In the genomic region with DNA sequence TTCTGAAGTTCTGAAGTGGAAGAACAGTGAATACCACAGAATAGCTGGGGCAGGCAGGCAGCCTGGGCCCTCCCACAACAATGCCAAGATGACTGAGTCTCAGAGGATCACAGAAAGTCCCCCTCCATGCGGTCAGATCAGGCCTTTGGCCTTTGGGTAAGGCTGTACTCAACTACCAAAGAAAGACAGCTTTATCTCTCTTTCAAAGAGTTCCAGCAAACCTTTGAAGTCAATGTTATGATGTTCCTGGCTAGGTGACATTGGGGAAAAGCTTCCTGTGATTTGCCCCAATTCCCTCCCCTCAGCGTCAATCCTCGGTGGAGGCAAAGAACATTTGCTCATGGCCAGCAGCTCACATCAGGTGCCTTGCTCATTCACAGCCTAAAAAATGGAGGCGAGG, we compare ENCODE assay signal across 1 cellular context.
TF ChIP-seq lines count a peak whose summit lies in the region.

No MANE protein-coding gene starts in this region.

TF ChIP-seq in HepG2, 621 proteins besides CTCF, POLR2A, EP300 and RAD21 (continued from another document and continues in another):
- TF ChIP-seq FLYWCH1 (CRISPR knock-in tag; IDR thresholded peaks at IDR 0.05), result no peak
- TF ChIP-seq ATM (IDR thresholded peaks at IDR 0.05; ENCODE audit: borderline replicate concordance), result no peak
- no peak for TF ChIP-seq ZNF550 (CRISPR knock-in tag; IDR thresholded peaks at IDR 0.05; ENCODE audit: borderline replicate concordance)
- TF ChIP-seq ZNF124 (CRISPR knock-in tag; IDR thresholded peaks at IDR 0.05), result no peak
- TF ChIP-seq, protein P1, sequence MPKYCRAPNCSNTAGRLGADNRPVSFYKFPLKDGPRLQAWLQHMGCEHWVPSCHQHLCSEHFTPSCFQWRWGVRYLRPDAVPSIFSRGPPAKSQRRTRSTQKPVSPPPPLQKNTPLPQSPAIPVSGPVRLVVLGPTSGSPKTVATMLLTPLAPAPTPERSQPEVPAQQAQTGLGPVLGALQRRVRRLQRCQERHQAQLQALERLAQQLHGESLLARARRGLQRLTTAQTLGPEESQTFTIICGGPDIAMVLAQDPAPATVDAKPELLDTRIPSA (CRISPR knock-in tag; IDR thresholded peaks at IDR 0.05; ENCODE audit: borderline replicate concordance), result no peak
- TF ChIP-seq, protein P2, sequence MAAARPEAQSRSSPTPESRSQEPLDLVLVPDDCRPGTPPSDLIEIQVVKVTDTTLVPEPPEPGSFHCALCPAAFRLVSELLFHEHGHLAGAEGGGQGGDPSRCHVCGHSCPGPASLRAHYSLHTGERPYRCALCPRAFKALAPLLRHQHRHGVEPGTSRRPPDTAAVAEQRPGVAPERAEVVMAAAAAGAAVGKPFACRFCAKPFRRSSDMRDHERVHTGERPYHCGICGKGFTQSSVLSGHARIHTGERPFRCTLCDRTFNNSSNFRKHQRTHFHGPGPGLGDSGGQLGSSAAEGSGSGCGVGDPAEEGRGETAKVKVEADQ (CRISPR knock-in tag; IDR thresholded peaks at IDR 0.05; ENCODE audit: borderline replicate concordance), result no peak
- TF ChIP-seq, protein P3, sequence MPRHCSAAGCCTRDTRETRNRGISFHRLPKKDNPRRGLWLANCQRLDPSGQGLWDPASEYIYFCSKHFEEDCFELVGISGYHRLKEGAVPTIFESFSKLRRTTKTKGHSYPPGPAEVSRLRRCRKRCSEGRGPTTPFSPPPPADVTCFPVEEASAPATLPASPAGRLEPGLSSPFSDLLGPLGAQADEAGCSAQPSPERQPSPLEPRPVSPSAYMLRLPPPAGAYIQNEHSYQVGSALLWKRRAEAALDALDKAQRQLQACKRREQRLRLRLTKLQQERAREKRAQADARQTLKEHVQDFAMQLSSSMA (CRISPR knock-in tag; IDR thresholded peaks at IDR 0.05), result 0 out of 2 replicates have a peak, but pooled peaks have one; percentile 35
- TF ChIP-seq WIZ (CRISPR knock-in tag; IDR thresholded peaks at IDR 0.05), result no peak
- TF ChIP-seq, protein P4, sequence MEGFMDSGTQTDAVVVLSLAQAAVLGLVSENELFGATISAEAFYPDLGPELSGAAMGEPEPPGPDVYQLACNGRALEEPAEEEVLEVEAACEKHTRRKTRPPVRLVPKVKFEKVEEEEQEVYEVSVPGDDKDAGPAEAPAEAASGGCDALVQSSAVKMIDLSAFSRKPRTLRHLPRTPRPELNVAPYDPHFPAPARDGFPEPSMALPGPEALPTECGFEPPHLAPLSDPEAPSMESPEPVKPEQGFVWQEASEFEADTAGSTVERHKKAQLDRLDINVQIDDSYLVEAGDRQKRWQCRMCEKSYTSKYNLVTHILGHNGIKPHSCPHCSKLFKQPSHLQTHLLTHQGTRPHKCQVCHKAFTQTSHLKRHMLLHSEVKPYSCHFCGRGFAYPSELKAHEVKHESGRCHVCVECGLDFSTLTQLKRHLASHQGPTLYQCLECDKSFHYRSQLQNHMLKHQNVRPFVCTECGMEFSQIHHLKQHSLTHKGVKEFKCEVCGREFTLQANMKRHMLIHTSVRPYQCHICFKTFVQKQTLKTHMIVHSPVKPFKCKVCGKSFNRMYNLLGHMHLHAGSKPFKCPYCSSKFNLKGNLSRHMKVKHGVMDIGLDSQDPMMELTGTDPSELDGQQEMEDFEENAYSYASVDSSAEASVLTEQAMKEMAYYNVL (CRISPR knock-in tag; IDR thresholded peaks at IDR 0.05; ENCODE audit: borderline replicate concordance), result peak; percentile 61; the same call in 1 of the 2 replicates
- TF ChIP-seq NR2F2 (IDR thresholded peaks at IDR 0.05; ENCODE audit: borderline replicate concordance, low read depth), result peak; percentile 57; the same call in 1 of the 2 replicates
- TF ChIP-seq TAF1 (CRISPR knock-in tag; IDR thresholded peaks at IDR 0.05), result no peak; the same call in 1 of the 2 replicates
- no peak for TF ChIP-seq EEA1 (CRISPR knock-in tag; IDR thresholded peaks at IDR 0.05; ENCODE audit: borderline replicate concordance)
- TF ChIP-seq SMAD1 (CRISPR knock-in tag; IDR thresholded peaks at IDR 0.05; ENCODE audit: borderline replicate concordance, low read depth), result no peak
- TF ChIP-seq SUZ12 (IDR thresholded peaks at IDR 0.05; ENCODE audit: low read depth, low read length), result no peak
- TF ChIP-seq, protein P5, sequence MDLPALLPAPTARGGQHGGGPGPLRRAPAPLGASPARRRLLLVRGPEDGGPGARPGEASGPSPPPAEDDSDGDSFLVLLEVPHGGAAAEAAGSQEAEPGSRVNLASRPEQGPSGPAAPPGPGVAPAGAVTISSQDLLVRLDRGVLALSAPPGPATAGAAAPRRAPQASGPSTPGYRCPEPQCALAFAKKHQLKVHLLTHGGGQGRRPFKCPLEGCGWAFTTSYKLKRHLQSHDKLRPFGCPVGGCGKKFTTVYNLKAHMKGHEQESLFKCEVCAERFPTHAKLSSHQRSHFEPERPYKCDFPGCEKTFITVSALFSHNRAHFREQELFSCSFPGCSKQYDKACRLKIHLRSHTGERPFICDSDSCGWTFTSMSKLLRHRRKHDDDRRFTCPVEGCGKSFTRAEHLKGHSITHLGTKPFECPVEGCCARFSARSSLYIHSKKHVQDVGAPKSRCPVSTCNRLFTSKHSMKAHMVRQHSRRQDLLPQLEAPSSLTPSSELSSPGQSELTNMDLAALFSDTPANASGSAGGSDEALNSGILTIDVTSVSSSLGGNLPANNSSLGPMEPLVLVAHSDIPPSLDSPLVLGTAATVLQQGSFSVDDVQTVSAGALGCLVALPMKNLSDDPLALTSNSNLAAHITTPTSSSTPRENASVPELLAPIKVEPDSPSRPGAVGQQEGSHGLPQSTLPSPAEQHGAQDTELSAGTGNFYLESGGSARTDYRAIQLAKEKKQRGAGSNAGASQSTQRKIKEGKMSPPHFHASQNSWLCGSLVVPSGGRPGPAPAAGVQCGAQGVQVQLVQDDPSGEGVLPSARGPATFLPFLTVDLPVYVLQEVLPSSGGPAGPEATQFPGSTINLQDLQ (CRISPR knock-in tag; IDR thresholded peaks at IDR 0.05), result no peak
- TF ChIP-seq ZFP62 (CRISPR knock-in tag; IDR thresholded peaks at IDR 0.05), result no peak
- TF ChIP-seq, protein P6, sequence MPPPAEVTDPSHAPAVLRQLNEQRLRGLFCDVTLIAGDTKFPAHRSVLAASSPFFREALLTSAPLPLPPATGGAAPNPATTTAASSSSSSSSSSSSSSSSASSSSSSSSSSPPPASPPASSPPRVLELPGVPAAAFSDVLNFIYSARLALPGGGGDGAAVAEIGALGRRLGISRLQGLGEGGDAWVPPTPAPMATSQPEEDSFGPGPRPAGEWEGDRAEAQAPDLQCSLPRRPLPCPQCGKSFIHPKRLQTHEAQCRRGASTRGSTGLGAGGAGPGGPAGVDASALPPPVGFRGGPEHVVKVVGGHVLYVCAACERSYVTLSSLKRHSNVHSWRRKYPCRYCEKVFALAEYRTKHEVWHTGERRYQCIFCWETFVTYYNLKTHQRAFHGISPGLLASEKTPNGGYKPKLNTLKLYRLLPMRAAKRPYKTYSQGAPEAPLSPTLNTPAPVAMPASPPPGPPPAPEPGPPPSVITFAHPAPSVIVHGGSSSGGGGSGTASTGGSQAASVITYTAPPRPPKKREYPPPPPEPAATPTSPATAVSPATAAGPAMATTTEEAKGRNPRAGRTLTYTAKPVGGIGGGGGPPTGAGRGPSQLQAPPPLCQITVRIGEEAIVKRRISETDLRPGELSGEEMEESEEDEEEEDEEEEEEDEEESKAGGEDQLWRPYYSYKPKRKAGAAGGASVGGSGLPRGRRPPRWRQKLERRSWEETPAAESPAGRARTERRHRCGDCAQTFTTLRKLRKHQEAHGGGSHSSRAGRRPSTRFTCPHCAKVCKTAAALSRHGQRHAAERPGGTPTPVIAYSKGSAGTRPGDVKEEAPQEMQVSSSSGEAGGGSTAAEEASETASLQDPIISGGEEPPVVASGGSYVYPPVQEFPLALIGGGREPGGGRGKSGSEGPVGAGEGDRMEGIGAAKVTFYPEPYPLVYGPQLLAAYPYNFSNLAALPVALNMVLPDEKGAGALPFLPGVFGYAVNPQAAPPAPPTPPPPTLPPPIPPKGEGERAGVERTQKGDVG (CRISPR knock-in tag; IDR thresholded peaks at IDR 0.05; ENCODE audit: borderline replicate concordance), result no peak
- peak; percentile 80 for TF ChIP-seq NCOA2 (CRISPR knock-in tag; IDR thresholded peaks at IDR 0.05)
- 0 out of 2 replicates have a peak, but pooled peaks have one; percentile 39 for TF ChIP-seq THAP11 (CRISPR knock-in tag; IDR thresholded peaks at IDR 0.05)
- 0 out of 2 replicates have a peak, but pooled peaks have one; percentile 44 for TF ChIP-seq PITX1 (CRISPR knock-in tag; IDR thresholded peaks at IDR 0.05)
- 0 out of 2 replicates have a peak, but pooled peaks have one; percentile 33 for TF ChIP-seq ZNF335 (CRISPR knock-in tag; IDR thresholded peaks at IDR 0.05)
- TF ChIP-seq, protein P7, sequence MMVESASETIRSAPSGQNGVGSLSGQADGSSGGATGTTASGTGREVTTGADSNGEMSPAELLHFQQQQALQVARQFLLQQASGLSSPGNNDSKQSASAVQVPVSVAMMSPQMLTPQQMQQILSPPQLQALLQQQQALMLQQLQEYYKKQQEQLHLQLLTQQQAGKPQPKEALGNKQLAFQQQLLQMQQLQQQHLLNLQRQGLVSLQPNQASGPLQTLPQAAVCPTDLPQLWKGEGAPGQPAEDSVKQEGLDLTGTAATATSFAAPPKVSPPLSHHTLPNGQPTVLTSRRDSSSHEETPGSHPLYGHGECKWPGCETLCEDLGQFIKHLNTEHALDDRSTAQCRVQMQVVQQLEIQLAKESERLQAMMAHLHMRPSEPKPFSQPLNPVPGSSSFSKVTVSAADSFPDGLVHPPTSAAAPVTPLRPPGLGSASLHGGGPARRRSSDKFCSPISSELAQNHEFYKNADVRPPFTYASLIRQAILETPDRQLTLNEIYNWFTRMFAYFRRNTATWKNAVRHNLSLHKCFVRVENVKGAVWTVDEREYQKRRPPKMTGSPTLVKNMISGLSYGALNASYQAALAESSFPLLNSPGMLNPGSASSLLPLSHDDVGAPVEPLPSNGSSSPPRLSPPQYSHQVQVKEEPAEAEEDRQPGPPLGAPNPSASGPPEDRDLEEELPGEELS (CRISPR knock-in tag; IDR thresholded peaks at IDR 0.05), result peak; percentile 34
- TF ChIP-seq ERF (CRISPR knock-in tag; IDR thresholded peaks at IDR 0.05), result peak; percentile 75
- TF ChIP-seq, protein P8, sequence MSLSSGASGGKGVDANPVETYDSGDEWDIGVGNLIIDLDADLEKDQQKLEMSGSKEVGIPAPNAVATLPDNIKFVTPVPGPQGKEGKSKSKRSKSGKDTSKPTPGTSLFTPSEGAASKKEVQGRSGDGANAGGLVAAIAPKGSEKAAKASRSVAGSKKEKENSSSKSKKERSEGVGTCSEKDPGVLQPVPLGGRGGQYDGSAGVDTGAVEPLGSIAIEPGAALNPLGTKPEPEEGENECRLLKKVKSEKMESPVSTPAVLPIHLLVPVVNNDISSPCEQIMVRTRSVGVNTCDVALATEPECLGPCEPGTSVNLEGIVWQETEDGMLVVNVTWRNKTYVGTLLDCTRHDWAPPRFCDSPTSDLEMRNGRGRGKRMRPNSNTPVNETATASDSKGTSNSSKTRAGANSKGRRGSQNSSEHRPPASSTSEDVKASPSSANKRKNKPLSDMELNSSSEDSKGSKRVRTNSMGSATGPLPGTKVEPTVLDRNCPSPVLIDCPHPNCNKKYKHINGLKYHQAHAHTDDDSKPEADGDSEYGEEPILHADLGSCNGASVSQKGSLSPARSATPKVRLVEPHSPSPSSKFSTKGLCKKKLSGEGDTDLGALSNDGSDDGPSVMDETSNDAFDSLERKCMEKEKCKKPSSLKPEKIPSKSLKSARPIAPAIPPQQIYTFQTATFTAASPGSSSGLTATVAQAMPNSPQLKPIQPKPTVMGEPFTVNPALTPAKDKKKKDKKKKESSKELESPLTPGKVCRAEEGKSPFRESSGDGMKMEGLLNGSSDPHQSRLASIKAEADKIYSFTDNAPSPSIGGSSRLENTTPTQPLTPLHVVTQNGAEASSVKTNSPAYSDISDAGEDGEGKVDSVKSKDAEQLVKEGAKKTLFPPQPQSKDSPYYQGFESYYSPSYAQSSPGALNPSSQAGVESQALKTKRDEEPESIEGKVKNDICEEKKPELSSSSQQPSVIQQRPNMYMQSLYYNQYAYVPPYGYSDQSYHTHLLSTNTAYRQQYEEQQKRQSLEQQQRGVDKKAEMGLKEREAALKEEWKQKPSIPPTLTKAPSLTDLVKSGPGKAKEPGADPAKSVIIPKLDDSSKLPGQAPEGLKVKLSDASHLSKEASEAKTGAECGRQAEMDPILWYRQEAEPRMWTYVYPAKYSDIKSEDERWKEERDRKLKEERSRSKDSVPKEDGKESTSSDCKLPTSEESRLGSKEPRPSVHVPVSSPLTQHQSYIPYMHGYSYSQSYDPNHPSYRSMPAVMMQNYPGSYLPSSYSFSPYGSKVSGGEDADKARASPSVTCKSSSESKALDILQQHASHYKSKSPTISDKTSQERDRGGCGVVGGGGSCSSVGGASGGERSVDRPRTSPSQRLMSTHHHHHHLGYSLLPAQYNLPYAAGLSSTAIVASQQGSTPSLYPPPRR (CRISPR knock-in tag; IDR thresholded peaks at IDR 0.05; ENCODE audit: borderline replicate concordance), result no peak; the same call in 1 of the 2 replicates
- TF ChIP-seq, protein P9, sequence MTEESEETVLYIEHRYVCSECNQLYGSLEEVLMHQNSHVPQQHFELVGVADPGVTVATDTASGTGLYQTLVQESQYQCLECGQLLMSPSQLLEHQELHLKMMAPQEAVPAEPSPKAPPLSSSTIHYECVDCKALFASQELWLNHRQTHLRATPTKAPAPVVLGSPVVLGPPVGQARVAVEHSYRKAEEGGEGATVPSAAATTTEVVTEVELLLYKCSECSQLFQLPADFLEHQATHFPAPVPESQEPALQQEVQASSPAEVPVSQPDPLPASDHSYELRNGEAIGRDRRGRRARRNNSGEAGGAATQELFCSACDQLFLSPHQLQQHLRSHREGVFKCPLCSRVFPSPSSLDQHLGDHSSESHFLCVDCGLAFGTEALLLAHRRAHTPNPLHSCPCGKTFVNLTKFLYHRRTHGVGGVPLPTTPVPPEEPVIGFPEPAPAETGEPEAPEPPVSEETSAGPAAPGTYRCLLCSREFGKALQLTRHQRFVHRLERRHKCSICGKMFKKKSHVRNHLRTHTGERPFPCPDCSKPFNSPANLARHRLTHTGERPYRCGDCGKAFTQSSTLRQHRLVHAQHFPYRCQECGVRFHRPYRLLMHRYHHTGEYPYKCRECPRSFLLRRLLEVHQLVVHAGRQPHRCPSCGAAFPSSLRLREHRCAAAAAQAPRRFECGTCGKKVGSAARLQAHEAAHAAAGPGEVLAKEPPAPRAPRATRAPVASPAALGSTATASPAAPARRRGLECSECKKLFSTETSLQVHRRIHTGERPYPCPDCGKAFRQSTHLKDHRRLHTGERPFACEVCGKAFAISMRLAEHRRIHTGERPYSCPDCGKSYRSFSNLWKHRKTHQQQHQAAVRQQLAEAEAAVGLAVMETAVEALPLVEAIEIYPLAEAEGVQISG (CRISPR knock-in tag; IDR thresholded peaks at IDR 0.05), result 0 out of 2 replicates have a peak, but pooled peaks have one; percentile 16
- no peak for TF ChIP-seq ZNF7 (CRISPR knock-in tag; IDR thresholded peaks at IDR 0.05)
- TF ChIP-seq CREM (IDR thresholded peaks at IDR 0.05), result peak; percentile 63; the same call in 1 of the 2 replicates
- no peak for TF ChIP-seq CREM (CRISPR knock-in tag; IDR thresholded peaks at IDR 0.05)
- peak; percentile 61; the same call in 1 of the 2 replicates for TF ChIP-seq ZFY (CRISPR knock-in tag; IDR thresholded peaks at IDR 0.05)
- TF ChIP-seq ZNF350 (CRISPR knock-in tag; IDR thresholded peaks at IDR 0.05; ENCODE audit: borderline replicate concordance, low read depth), result 0 out of 2 replicates have a peak, but pooled peaks have one; percentile 22
- peak; percentile 67 for TF ChIP-seq RCOR2 (CRISPR knock-in tag; IDR thresholded peaks at IDR 0.05)
- 0 out of 2 replicates have a peak, but pooled peaks have one; percentile 27 for TF ChIP-seq ZMAT3 (CRISPR knock-in tag; conservative IDR thresholded peaks at IDR 0.05)
- TF ChIP-seq FOXK1 (CRISPR knock-in tag; IDR thresholded peaks at IDR 0.05; ENCODE audit: borderline replicate concordance, low read depth), result no peak
- TF ChIP-seq ZNF589 (CRISPR knock-in tag; conservative IDR thresholded peaks at IDR 0.05), result no peak
- no peak for TF ChIP-seq SETDB1 (CRISPR knock-in tag; IDR thresholded peaks at IDR 0.05; ENCODE audit: borderline replicate concordance)
- no peak for TF ChIP-seq ZBTB7A (CRISPR knock-in tag; IDR thresholded peaks at IDR 0.05)
